Comparison of ENCODE assay signal across 23 cellular contexts in genomic region chr3:20811631-20812030, GRCh38.
"Had no signal": no experiment of that assay in that cellular context is flagged by ENCODE, and none has a peak within 500 bp of the region (broad histone marks: within the 10 kb centered on the region; RNA-seq: fewer than 3 reads in every experiment).

No MANE protein-coding gene starts in this region.

- H3K9me3 ChIP-seq: gastrocnemius medialis, pancreas, right lobe of liver, transverse colon, upper lobe of right lung, uterus had no signal

- H3K27ac ChIP-seq: gastrocnemius medialis, heart left ventricle, hepatocyte, pancreas, right lobe of liver, suprapubic skin, transverse colon, upper lobe of right lung had no signal

- H2AFZ ChIP-seq: hepatocyte had no signal

- DNase-seq: dorsolateral prefrontal cortex; effector CD4-positive, alpha-beta T cell; foreskin fibroblast; gastrocnemius medialis; heart left ventricle; kidney; natural killer cell; pancreas; right lobe of liver; small intestine; stimulated activated CD4-positive, alpha-beta T cell treated with anti-CD3 and anti-CD28 coated beads, Interleukin-15, amount 100 ng/mL, for 24 hours; stimulated activated CD4-positive, alpha-beta T cell treated with anti-CD3 and anti-CD28 coated beads, Interleukin-2, amount 100 ng/mL, for 48 hours; stimulated activated naive B cell treated with anti-CD40 and anti-IgM and Interleukin-4, amounts not matched to agents 10 μg/mL and 1 μg/mL and 100 μg/mL, for 72 hours; transverse colon; upper lobe of right lung; uterus had no signal

- H3K36me3 Mint-ChIP-seq: memory B cell; stimulated activated naive B cell treated with anti-CD40 and anti-IgM and Interleukin-4, amounts not matched to agents 10 μg/mL and 1 μg/mL and 100 μg/mL, for 72 hours had no signal

- H3K4me2 ChIP-seq: hepatocyte had no signal

- H3K4me3 Mint-ChIP-seq: memory B cell; natural killer cell; stimulated activated naive B cell treated with anti-CD40 and anti-IgM and Interleukin-4, amounts not matched to agents 10 μg/mL and 1 μg/mL and 100 μg/mL, for 72 hours; stimulated activated naive CD8-positive, alpha-beta T cell treated with anti-CD3 and anti-CD28 coated beads, Interleukin-15, Interleukin-2, amounts not matched to agents 100 ng/mL and 50 ng/mL, for 24 hours had no signal

- H3K27me3 Mint-ChIP-seq: memory B cell; progenitor cell of endocrine pancreas; stimulated activated naive B cell treated with anti-CD40 and anti-IgM and Interleukin-4, amounts not matched to agents 10 μg/mL and 1 μg/mL and 100 μg/mL, for 72 hours; stimulated activated naive CD8-positive, alpha-beta T cell treated with anti-CD3 and anti-CD28 coated beads, Interleukin-15, Interleukin-2, amounts not matched to agents 100 ng/mL and 50 ng/mL, for 24 hours had no signal

- FAIRE-seq: kidney, pancreas, small intestine had no signal

- H3K4me3 ChIP-seq: dorsolateral prefrontal cortex, gastrocnemius medialis, heart left ventricle, hepatocyte, lung, pancreas, right lobe of liver, suprapubic skin, transverse colon, upper lobe of right lung, uterus had no signal

- H3K4me1 Mint-ChIP-seq: memory B cell; natural killer cell; stimulated activated naive B cell treated with anti-CD40 and anti-IgM and Interleukin-4, amounts not matched to agents 10 μg/mL and 1 μg/mL and 100 μg/mL, for 72 hours had no signal

- H3K27me3 ChIP-seq: dorsolateral prefrontal cortex, gastrocnemius medialis, heart left ventricle, hepatocyte, pancreas, right lobe of liver, suprapubic skin, transverse colon, upper lobe of right lung, uterus had no signal

- H3K79me2 ChIP-seq: hepatocyte had no signal

- H3K27ac Mint-ChIP-seq: memory B cell; natural killer cell; progenitor cell of endocrine pancreas; stimulated activated naive B cell treated with anti-CD40 and anti-IgM and Interleukin-4, amounts not matched to agents 10 μg/mL and 1 μg/mL and 100 μg/mL, for 72 hours; stimulated activated naive CD8-positive, alpha-beta T cell treated with anti-CD3 and anti-CD28 coated beads, Interleukin-15, Interleukin-2, amounts not matched to agents 100 ng/mL and 50 ng/mL, for 24 hours had no signal

- H3K4me1 ChIP-seq: gastrocnemius medialis, heart left ventricle, pancreas, right lobe of liver, suprapubic skin, transverse colon, upper lobe of right lung, uterus had no signal

- ATAC-seq: gastrocnemius medialis; heart left ventricle; left lobe of liver; natural killer cell; pancreas; right lobe of liver; stimulated activated naive B cell treated with anti-CD40 and anti-IgM and Interleukin-4, amounts not matched to agents 10 μg/mL and 1 μg/mL and 100 μg/mL, for 72 hours; upper lobe of right lung had no signal

- H3K36me3 ChIP-seq: gastrocnemius medialis, heart left ventricle, pancreas, right lobe of liver, suprapubic skin, transverse colon, upper lobe of right lung, uterus had no signal
